Comparison of ENCODE assay signal across 3 cellular contexts in the genomic region with DNA sequence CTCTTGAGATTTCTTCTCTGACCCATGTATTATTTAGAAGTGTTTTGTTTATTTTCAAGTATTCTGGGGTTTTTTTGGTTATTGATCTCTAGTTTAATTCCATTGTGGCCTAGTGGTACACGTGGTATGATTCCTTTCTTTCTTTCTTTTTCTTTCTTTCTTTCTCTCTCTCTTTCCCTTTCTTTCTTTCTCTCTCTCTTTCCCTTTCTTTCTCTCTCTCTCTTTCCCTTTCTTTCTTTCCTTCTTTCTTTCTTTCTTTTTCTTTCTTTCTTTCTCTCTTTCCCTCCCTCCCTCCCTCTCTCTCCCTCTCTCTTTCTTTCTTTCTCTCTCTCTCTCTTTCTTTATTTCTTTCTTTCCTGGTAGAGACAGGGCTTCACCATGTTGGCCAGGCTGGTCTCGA.
TF ChIP-seq lines count a peak whose summit lies in the region.

No MANE protein-coding gene starts in this region.

TF ChIP-seq in HEK293, 187 proteins besides CTCF, POLR2A, EP300 and RAD21 (continued from another document):
- TF ChIP-seq ZNF596 (tag by site-specific recombination; IDR thresholded peaks at IDR 0.05), result 0 out of 2 replicates have a peak, but pooled peaks have one; percentile 11

TF ChIP-seq in WTC11, 78 proteins besides CTCF, POLR2A, EP300 and RAD21 (continued from another document):
- TF ChIP-seq, protein P1, sequence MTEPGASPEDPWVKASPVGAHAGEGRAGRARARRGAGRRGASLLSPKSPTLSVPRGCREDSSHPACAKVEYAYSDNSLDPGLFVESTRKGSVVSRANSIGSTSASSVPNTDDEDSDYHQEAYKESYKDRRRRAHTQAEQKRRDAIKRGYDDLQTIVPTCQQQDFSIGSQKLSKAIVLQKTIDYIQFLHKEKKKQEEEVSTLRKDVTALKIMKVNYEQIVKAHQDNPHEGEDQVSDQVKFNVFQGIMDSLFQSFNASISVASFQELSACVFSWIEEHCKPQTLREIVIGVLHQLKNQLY (CRISPR knock-in tag; IDR thresholded peaks at IDR 0.05), result no peak
- no peak for TF ChIP-seq ELF4 (CRISPR knock-in tag; IDR thresholded peaks at IDR 0.05; ENCODE audit: low read depth)
- TF ChIP-seq, protein P2, sequence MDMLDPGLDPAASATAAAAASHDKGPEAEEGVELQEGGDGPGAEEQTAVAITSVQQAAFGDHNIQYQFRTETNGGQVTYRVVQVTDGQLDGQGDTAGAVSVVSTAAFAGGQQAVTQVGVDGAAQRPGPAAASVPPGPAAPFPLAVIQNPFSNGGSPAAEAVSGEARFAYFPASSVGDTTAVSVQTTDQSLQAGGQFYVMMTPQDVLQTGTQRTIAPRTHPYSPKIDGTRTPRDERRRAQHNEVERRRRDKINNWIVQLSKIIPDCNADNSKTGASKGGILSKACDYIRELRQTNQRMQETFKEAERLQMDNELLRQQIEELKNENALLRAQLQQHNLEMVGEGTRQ (CRISPR knock-in tag; IDR thresholded peaks at IDR 0.05), result no peak
- TF ChIP-seq ESRRA (CRISPR knock-in tag; IDR thresholded peaks at IDR 0.05; ENCODE audit: borderline replicate concordance), result no peak

TF ChIP-seq in K562, 482 proteins besides CTCF, POLR2A, EP300 and RAD21 (continued from another document):
- TF ChIP-seq, protein P3, sequence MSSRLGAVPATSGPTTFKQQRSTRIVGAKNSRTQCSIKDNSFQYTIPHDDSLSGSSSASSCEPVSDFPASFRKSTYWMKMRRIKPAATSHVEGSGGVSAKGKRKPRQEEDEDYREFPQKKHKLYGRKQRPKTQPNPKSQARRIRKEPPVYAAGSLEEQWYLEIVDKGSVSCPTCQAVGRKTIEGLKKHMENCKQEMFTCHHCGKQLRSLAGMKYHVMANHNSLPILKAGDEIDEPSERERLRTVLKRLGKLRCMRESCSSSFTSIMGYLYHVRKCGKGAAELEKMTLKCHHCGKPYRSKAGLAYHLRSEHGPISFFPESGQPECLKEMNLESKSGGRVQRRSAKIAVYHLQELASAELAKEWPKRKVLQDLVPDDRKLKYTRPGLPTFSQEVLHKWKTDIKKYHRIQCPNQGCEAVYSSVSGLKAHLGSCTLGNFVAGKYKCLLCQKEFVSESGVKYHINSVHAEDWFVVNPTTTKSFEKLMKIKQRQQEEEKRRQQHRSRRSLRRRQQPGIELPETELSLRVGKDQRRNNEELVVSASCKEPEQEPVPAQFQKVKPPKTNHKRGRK (tag; IDR thresholded peaks at IDR 0.05), result peak; percentile 66
